8 cellular contexts compared by ENCODE assay signal in genomic region chr11:119121008-119121810, GRCh38. TPM values are rescaled to one million over a fixed set of nuclear protein-coding genes. Genes with fewer than 3 reads are reported as not detected.
DNase-seq lines count a peak whose midpoint lies in the region; ATAC-seq lines count a peak whose summit lies in the region.

A gene with protein sequence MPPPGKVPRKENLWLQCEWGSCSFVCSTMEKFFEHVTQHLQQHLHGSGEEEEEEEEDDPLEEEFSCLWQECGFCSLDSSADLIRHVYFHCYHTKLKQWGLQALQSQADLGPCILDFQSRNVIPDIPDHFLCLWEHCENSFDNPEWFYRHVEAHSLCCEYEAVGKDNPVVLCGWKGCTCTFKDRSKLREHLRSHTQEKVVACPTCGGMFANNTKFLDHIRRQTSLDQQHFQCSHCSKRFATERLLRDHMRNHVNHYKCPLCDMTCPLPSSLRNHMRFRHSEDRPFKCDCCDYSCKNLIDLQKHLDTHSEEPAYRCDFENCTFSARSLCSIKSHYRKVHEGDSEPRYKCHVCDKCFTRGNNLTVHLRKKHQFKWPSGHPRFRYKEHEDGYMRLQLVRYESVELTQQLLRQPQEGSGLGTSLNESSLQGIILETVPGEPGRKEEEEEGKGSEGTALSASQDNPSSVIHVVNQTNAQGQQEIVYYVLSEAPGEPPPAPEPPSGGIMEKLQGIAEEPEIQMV (plus strand): TSS chr11:119121580. CDS start chr11:119126945, 5,365 bp downstream.

- peaks cover 28 to 41% of the 10 kb centered on the region in 2 donors for H3K4me1 Mint-ChIP-seq in immature natural killer cell

- peak within 1 kb of the TSS; percentile 88 to 98 (median 95) for H3K4me3 Mint-ChIP-seq in immature natural killer cell

- no peaks in the 10 kb centered on the region for H3K9me3 Mint-ChIP-seq in immature natural killer cell

- DNase-seq in AG08396 (ENCODE audit: low spot score) (peak; percentile 99), NCI-H345 treated with DMSO at 0.1 percent for 48 hours (lab: John Stamatoyannopoulos, UW; ENCODE audit: unreplicated experiment) (peak; percentile 99), immature natural killer cell (peak; percentile 98 to 99 (median 99)), smooth muscle cell of the brain vasculature (ENCODE audit: low read depth, low spot score) (peak; percentile 98)
- DNase-seq in activated CD4-positive, CD25-positive, alpha-beta regulatory T cell (lab: John Stamatoyannopoulos, UW), result peak; percentile 98 to 99 (median 99)
- DNase-seq in central memory CD4-positive, alpha-beta T cell, result peak; percentile 99

- H3K27ac Mint-ChIP-seq in immature natural killer cell, result peak within 1 kb of the TSS; percentile 85 to 96 (median 90)

- ATAC-seq in GM19023 (IDR thresholded peaks at IDR 0.05; ENCODE audit: unreplicated experiment), result peak; percentile 96
- ATAC-seq in HG03280 (IDR thresholded peaks at IDR 0.05; ENCODE audit: unreplicated experiment), result peak; percentile 96

- H3K27me3 Mint-ChIP-seq in immature natural killer cell (ENCODE audit: low read depth in 3 of 3), result peaks cover 3 to 6% (median 5%) of the 10 kb centered on the region in 3 donors

- H3K36me3 Mint-ChIP-seq in immature natural killer cell, result peaks cover 3 to 10% (median 7%) of the 10 kb centered on the region in 3 donors

RNA-seq across cellular contexts. Expression of the gene that starts here (rescaled TPM):
- 10 to 100 TPM in 2 of 3 donors, 1 to 10 TPM in 1; 9.2 to 18.6 (median 11.0) TPM for polyA plus RNA-seq in immature natural killer cell

Comparison
In these comparisons a context has a peak if more than half of its experiments do, and no peak if none do; other contexts are left out.
1. Peak in every context shown above with its lines: DNase-seq and ATAC-seq.